In the genomic region with DNA sequence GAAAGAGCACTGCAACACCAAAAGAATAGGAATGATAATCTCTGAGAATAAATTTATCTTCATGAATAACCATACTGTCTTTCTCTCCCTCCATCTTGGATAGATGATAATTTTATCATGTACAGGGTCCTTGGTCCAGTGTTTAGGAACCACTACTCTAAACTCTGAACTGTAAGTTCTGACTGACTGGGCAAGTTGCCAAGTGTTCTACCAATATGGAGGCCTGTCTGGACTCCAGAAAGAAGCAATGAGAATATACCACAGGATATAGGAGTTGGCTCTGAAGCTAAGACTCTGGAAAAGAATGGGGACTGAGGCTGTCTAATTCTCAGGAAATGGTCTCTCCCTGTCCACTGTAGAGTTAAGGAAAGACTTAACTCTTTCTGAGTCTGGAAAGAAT, we compare ENCODE assay signal across 1 cellular context.
TF ChIP-seq lines count a peak whose summit lies in the region.

No MANE protein-coding gene starts in this region.

TF ChIP-seq in HepG2, 621 proteins besides CTCF, POLR2A, EP300 and RAD21:
- TF ChIP-seq NAIF1 (CRISPR knock-in tag; IDR thresholded peaks at IDR 0.05; ENCODE audit: borderline replicate concordance), result no peak
- TF ChIP-seq PHF20 (CRISPR knock-in tag; IDR thresholded peaks at IDR 0.05), result no peak
- TF ChIP-seq MEIS1 (CRISPR knock-in tag; IDR thresholded peaks at IDR 0.05; ENCODE audit: borderline replicate concordance), result no peak
- TF ChIP-seq YEATS4 (CRISPR knock-in tag; IDR thresholded peaks at IDR 0.05; ENCODE audit: borderline replicate concordance), result no peak
- no peak for TF ChIP-seq SETDB1 (CRISPR knock-in tag; IDR thresholded peaks at IDR 0.05; ENCODE audit: borderline replicate concordance)
- TF ChIP-seq, protein P1, sequence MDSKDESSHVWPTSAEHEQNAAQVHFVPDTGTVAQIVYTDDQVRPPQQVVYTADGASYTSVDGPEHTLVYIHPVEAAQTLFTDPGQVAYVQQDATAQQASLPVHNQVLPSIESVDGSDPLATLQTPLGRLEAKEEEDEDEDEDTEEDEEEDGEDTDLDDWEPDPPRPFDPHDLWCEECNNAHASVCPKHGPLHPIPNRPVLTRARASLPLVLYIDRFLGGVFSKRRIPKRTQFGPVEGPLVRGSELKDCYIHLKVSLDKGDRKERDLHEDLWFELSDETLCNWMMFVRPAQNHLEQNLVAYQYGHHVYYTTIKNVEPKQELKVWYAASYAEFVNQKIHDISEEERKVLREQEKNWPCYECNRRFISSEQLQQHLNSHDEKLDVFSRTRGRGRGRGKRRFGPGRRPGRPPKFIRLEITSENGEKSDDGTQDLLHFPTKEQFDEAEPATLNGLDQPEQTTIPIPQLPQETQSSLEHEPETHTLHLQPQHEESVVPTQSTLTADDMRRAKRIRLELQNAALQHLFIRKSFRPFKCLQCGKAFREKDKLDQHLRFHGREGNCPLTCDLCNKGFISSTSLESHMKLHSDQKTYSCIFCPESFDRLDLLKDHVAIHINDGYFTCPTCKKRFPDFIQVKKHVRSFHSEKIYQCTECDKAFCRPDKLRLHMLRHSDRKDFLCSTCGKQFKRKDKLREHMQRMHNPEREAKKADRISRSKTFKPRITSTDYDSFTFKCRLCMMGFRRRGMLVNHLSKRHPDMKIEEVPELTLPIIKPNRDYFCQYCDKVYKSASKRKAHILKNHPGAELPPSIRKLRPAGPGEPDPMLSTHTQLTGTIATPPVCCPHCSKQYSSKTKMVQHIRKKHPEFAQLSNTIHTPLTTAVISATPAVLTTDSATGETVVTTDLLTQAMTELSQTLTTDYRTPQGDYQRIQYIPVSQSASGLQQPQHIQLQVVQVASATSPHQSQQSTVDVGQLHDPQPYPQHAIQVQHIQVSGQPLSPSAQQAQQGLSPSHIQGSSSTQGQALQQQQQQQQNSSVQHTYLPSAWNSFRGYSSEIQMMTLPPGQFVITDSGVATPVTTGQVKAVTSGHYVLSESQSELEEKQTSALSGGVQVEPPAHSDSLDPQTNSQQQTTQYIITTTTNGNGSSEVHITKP (CRISPR knock-in tag; IDR thresholded peaks at IDR 0.05; ENCODE audit: low read depth), result no peak
- no peak for TF ChIP-seq IRX3 (CRISPR knock-in tag; IDR thresholded peaks at IDR 0.05; ENCODE audit: borderline replicate concordance, low read depth)
- TF ChIP-seq, protein P2, sequence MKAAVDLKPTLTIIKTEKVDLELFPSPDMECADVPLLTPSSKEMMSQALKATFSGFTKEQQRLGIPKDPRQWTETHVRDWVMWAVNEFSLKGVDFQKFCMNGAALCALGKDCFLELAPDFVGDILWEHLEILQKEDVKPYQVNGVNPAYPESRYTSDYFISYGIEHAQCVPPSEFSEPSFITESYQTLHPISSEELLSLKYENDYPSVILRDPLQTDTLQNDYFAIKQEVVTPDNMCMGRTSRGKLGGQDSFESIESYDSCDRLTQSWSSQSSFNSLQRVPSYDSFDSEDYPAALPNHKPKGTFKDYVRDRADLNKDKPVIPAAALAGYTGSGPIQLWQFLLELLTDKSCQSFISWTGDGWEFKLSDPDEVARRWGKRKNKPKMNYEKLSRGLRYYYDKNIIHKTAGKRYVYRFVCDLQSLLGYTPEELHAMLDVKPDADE (CRISPR knock-in tag; IDR thresholded peaks at IDR 0.05), result no peak
- no peak for TF ChIP-seq TEAD3 (CRISPR knock-in tag; optimal IDR thresholded peaks at IDR 0.05; ENCODE audit: borderline replicate concordance)
- TF ChIP-seq ZNF570 (CRISPR knock-in tag; IDR thresholded peaks at IDR 0.05; ENCODE audit: borderline replicate concordance), result no peak
- TF ChIP-seq, protein P3, sequence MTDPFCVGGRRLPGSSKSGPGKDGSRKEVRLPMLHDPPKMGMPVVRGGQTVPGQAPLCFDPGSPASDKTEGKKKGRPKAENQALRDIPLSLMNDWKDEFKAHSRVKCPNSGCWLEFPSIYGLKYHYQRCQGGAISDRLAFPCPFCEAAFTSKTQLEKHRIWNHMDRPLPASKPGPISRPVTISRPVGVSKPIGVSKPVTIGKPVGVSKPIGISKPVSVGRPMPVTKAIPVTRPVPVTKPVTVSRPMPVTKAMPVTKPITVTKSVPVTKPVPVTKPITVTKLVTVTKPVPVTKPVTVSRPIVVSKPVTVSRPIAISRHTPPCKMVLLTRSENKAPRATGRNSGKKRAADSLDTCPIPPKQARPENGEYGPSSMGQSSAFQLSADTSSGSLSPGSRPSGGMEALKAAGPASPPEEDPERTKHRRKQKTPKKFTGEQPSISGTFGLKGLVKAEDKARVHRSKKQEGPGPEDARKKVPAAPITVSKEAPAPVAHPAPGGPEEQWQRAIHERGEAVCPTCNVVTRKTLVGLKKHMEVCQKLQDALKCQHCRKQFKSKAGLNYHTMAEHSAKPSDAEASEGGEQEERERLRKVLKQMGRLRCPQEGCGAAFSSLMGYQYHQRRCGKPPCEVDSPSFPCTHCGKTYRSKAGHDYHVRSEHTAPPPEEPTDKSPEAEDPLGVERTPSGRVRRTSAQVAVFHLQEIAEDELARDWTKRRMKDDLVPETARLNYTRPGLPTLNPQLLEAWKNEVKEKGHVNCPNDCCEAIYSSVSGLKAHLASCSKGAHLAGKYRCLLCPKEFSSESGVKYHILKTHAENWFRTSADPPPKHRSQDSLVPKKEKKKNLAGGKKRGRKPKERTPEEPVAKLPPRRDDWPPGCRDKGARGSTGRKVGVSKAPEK (CRISPR knock-in tag; IDR thresholded peaks at IDR 0.05; ENCODE audit: borderline replicate concordance), result no peak
- no peak for TF ChIP-seq LCORL (IDR thresholded peaks at IDR 0.05)
- TF ChIP-seq LCORL (CRISPR knock-in tag; IDR thresholded peaks at IDR 0.05), result no peak
- no peak for TF ChIP-seq ZNF230 (CRISPR knock-in tag; IDR thresholded peaks at IDR 0.05)
- TF ChIP-seq ZNF577 (CRISPR knock-in tag; IDR thresholded peaks at IDR 0.05; ENCODE audit: borderline replicate concordance, low read depth), result no peak
